Comparison of ENCODE assay signal across 1 cellular context in genomic region chr11:1772270-1773130, GRCh38.
A peak's percentile ranks its signal among the peaks of the same experiment; 100 is the strongest.
TF ChIP-seq lines count a peak whose summit lies in the region.

No MANE protein-coding gene starts in this region.

TF ChIP-seq in H1, 55 proteins besides CTCF, POLR2A, EP300 and RAD21:
- 0 out of 2 replicates have a peak, but pooled peaks have one; percentile 28 for TF ChIP-seq USF2 (IDR thresholded peaks at IDR 0.05; ENCODE audit: low read length)
- TF ChIP-seq SP2 (IDR thresholded peaks at IDR 0.05; ENCODE audit: low read length), result no peak
- TF ChIP-seq HDAC2 (IDR thresholded peaks at IDR 0.05; ENCODE audit: borderline replicate concordance in 1 of 2, low read depth in 2 of 2, low read length in 2 of 2), result no peak
- no peak for TF ChIP-seq SRF (IDR thresholded peaks at IDR 0.05; ENCODE audit: low read depth, low read length)
- no peak for TF ChIP-seq TCF12 (IDR thresholded peaks at IDR 0.05; ENCODE audit: low read depth, low read length)
- peak; percentile 100 for TF ChIP-seq BACH1 (IDR thresholded peaks at IDR 0.05; ENCODE audit: low read length)
- TF ChIP-seq MAFK (IDR thresholded peaks at IDR 0.05; ENCODE audit: low read depth, low read length), result peak; percentile 97
- peak; percentile 38 for TF ChIP-seq ASH2L (IDR thresholded peaks at IDR 0.05; ENCODE audit: low read length)
- no peak for TF ChIP-seq SAP30 (IDR thresholded peaks at IDR 0.05; ENCODE audit: insufficient read depth, insufficient replicate concordance, low read length)
- TF ChIP-seq BCL11A (IDR thresholded peaks at IDR 0.05; ENCODE audit: low read depth in 2 of 2, low read length in 2 of 2), result no peak
- TF ChIP-seq YY1 (IDR thresholded peaks at IDR 0.05; ENCODE audit: low read depth, low read length), result 0 out of 2 replicates have a peak, but pooled peaks have one; percentile 5
- TF ChIP-seq KDM5A (IDR thresholded peaks at IDR 0.05; ENCODE audit: low read length), result no peak
- peak; percentile 85 for TF ChIP-seq JUND (IDR thresholded peaks at IDR 0.05; ENCODE audit: low read length)
- TF ChIP-seq JUN (IDR thresholded peaks at IDR 0.05; ENCODE audit: low read depth, low read length), result 0 out of 2 replicates have a peak, but pooled peaks have one; percentile 44
- TF ChIP-seq KDM1A (IDR thresholded peaks at IDR 0.05; ENCODE audit: borderline replicate concordance, low read length), result 0 out of 2 replicates have a peak, but pooled peaks have one; percentile 11
- no peak for TF ChIP-seq CBX8 (IDR thresholded peaks at IDR 0.05; ENCODE audit: borderline replicate concordance, low read depth, low read length)
- no peak for TF ChIP-seq CTBP2 (IDR thresholded peaks at IDR 0.05; ENCODE audit: borderline replicate concordance, insufficient read depth, insufficient read length, low read length)
- TF ChIP-seq, protein P1, sequence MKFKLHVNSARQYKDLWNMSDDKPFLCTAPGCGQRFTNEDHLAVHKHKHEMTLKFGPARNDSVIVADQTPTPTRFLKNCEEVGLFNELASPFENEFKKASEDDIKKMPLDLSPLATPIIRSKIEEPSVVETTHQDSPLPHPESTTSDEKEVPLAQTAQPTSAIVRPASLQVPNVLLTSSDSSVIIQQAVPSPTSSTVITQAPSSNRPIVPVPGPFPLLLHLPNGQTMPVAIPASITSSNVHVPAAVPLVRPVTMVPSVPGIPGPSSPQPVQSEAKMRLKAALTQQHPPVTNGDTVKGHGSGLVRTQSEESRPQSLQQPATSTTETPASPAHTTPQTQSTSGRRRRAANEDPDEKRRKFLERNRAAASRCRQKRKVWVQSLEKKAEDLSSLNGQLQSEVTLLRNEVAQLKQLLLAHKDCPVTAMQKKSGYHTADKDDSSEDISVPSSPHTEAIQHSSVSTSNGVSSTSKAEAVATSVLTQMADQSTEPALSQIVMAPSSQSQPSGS (IDR thresholded peaks at IDR 0.05; ENCODE audit: low read length), result no peak
- no peak for TF ChIP-seq SUZ12 (IDR thresholded peaks at IDR 0.05; ENCODE audit: low read length)
- TF ChIP-seq CBX5 (IDR thresholded peaks at IDR 0.05; ENCODE audit: low read depth, low read length), result no peak
- no peak for TF ChIP-seq RNF2 (IDR thresholded peaks at IDR 0.05; ENCODE audit: borderline replicate concordance, low read depth, low read length, missing control alignments, poor library complexity, severe bottlenecking)
- peak; percentile 21 for TF ChIP-seq TAF7 (optimal IDR thresholded peaks at IDR 0.05; ENCODE audit: borderline replicate concordance, low read depth, low read length)
- TF ChIP-seq TAF1 (IDR thresholded peaks at IDR 0.05; ENCODE audit: low read depth, low read length), result no peak
- TF ChIP-seq CEBPB (IDR thresholded peaks at IDR 0.05; ENCODE audit: low read depth, low read length), result no peak
